1 cellular context compared by ENCODE assay signal in the genomic region with DNA sequence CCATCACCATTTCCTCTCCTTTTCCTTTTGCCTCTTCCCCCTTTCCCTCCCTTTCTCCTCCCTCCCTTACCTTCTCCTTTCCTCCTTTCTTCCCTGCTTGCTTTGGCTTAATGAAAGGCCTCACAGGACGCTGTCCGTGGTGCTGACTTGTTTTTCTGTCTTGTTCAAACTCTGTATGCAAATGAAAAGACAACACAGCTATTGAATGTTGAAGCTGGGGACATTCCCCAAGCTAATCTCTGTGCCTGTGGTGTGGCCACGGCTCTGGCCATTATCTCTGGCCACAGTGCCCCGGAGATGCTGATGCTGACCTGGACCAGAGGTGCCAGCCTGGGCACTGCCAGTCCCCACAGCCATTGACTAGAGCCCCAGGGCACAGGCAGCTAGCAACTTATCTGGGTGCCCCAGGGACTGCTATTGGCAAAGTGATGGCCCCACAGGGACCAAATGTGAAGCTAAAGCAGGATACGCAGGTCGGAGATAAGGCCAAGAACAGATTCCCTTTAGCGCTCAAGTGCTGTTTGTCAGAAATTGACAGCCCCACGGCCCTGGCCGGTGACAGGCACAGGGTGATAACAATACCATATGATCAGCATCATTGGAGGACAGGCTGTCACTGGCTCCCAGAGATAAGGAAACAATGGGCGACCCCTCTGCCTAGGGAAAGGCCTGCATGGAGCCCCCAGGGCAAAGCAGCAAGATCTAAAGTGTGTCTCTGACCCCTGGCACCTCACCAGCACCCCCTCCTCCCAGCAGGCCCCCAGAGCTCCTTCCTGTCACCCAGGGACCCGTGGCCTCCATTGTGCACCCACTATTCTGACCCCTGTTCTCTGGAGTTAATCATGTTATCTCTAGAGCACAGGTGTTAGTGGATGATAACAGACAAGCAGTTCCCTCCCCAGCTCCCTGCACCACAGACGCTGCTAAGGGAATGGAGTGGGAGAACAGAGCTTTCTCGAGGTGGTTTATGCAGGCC.
TF ChIP-seq lines count a peak whose summit lies in the region.

No MANE protein-coding gene starts in this region.

TF ChIP-seq in HepG2, 621 proteins besides CTCF, POLR2A, EP300 and RAD21 (continued from another document and continues in another):
- TF ChIP-seq, protein P1, sequence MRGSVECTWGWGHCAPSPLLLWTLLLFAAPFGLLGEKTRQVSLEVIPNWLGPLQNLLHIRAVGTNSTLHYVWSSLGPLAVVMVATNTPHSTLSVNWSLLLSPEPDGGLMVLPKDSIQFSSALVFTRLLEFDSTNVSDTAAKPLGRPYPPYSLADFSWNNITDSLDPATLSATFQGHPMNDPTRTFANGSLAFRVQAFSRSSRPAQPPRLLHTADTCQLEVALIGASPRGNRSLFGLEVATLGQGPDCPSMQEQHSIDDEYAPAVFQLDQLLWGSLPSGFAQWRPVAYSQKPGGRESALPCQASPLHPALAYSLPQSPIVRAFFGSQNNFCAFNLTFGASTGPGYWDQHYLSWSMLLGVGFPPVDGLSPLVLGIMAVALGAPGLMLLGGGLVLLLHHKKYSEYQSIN (CRISPR knock-in tag; IDR thresholded peaks at IDR 0.05; ENCODE audit: borderline replicate concordance) = no peak
- TF ChIP-seq ZNF530 (CRISPR knock-in tag; IDR thresholded peaks at IDR 0.05; ENCODE audit: low read depth) = no peak
- TF ChIP-seq POLR2AphosphoS2 (IDR thresholded peaks at IDR 0.05; ENCODE audit: low read depth, low read length) = no peak
- peak; percentile 99 for TF ChIP-seq MIXL1 (CRISPR knock-in tag; IDR thresholded peaks at IDR 0.05)
- no peak; the same call in 1 of the 2 replicates for TF ChIP-seq ZNF225 (CRISPR knock-in tag; IDR thresholded peaks at IDR 0.05)
- TF ChIP-seq, protein P2, sequence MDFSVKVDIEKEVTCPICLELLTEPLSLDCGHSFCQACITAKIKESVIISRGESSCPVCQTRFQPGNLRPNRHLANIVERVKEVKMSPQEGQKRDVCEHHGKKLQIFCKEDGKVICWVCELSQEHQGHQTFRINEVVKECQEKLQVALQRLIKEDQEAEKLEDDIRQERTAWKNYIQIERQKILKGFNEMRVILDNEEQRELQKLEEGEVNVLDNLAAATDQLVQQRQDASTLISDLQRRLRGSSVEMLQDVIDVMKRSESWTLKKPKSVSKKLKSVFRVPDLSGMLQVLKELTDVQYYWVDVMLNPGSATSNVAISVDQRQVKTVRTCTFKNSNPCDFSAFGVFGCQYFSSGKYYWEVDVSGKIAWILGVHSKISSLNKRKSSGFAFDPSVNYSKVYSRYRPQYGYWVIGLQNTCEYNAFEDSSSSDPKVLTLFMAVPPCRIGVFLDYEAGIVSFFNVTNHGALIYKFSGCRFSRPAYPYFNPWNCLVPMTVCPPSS (IDR thresholded peaks at IDR 0.05) = no peak
- peak; percentile 50; the same call in 1 of the 2 replicates for TF ChIP-seq ZNF891 (CRISPR knock-in tag; IDR thresholded peaks at IDR 0.05)
- 0 out of 2 replicates have a peak, but pooled peaks have one; percentile 25 for TF ChIP-seq ZNF501 (CRISPR knock-in tag; IDR thresholded peaks at IDR 0.05)
- no peak for TF ChIP-seq ZNF333 (CRISPR knock-in tag; IDR thresholded peaks at IDR 0.05; ENCODE audit: borderline replicate concordance)
- no peak for TF ChIP-seq ZNF280B (CRISPR knock-in tag; IDR thresholded peaks at IDR 0.05; ENCODE audit: borderline replicate concordance)
- TF ChIP-seq ARNTL (CRISPR knock-in tag; IDR thresholded peaks at IDR 0.05) = peak; percentile 75; the same call in 1 of the 2 replicates
- no peak for TF ChIP-seq ZFP36 (IDR thresholded peaks at IDR 0.05; ENCODE audit: borderline replicate concordance, low read depth, low read length, partially characterized antibody)
- peak; percentile 49; the same call in 1 of the 2 replicates for TF ChIP-seq ONECUT2 (CRISPR knock-in tag; IDR thresholded peaks at IDR 0.05)
- TF ChIP-seq JUNB (CRISPR knock-in tag; IDR thresholded peaks at IDR 0.05; ENCODE audit: borderline replicate concordance) = peak; percentile 80; the same call in 1 of the 2 replicates
- no peak for TF ChIP-seq ELF4 (CRISPR knock-in tag; IDR thresholded peaks at IDR 0.05; ENCODE audit: borderline replicate concordance)
- no peak for TF ChIP-seq CEBPZ (IDR thresholded peaks at IDR 0.05; ENCODE audit: low read length)
- TF ChIP-seq LCORL (IDR thresholded peaks at IDR 0.05) = no peak
- TF ChIP-seq LCORL (CRISPR knock-in tag; IDR thresholded peaks at IDR 0.05) = no peak
- no peak for TF ChIP-seq ZNF292 (CRISPR knock-in tag; IDR thresholded peaks at IDR 0.05; ENCODE audit: borderline replicate concordance, low read depth)
- no peak for TF ChIP-seq SP2 (CRISPR knock-in tag; IDR thresholded peaks at IDR 0.05)
- no peak for TF ChIP-seq NFYB (CRISPR knock-in tag; IDR thresholded peaks at IDR 0.05)
- TF ChIP-seq SUZ12 (IDR thresholded peaks at IDR 0.05; ENCODE audit: low read depth, low read length) = no peak
- TF ChIP-seq ZNF12 (CRISPR knock-in tag; IDR thresholded peaks at IDR 0.05) = peak; percentile 89
- TF ChIP-seq NFIB (CRISPR knock-in tag; IDR thresholded peaks at IDR 0.05; ENCODE audit: borderline replicate concordance) = no peak
- TF ChIP-seq ZNF260 (CRISPR knock-in tag; IDR thresholded peaks at IDR 0.05; ENCODE audit: borderline replicate concordance, low read depth) = no peak
- TF ChIP-seq RNF219 (CRISPR knock-in tag; IDR thresholded peaks at IDR 0.05) = no peak
- 0 out of 2 replicates have a peak, but pooled peaks have one; percentile 72 for TF ChIP-seq ZKSCAN8 (CRISPR knock-in tag; IDR thresholded peaks at IDR 0.05; ENCODE audit: borderline replicate concordance)
- TF ChIP-seq RCOR2 (CRISPR knock-in tag; IDR thresholded peaks at IDR 0.05) = no peak
- TF ChIP-seq SNAI1 (CRISPR knock-in tag; IDR thresholded peaks at IDR 0.05; ENCODE audit: borderline replicate concordance) = no peak
- peak; percentile 89 for TF ChIP-seq SIX4 (CRISPR knock-in tag; IDR thresholded peaks at IDR 0.05)
- no peak for TF ChIP-seq ATF7 (IDR thresholded peaks at IDR 0.05)
- no peak for TF ChIP-seq ATF7 (CRISPR knock-in tag; IDR thresholded peaks at IDR 0.05)
- no peak for TF ChIP-seq ZNF670 (CRISPR knock-in tag; IDR thresholded peaks at IDR 0.05; ENCODE audit: borderline replicate concordance)
- no peak for TF ChIP-seq KDM1A (CRISPR knock-in tag; IDR thresholded peaks at IDR 0.05)
- TF ChIP-seq ZEB1 (IDR thresholded peaks at IDR 0.05; ENCODE audit: insufficient replicate concordance, low read depth) = no peak
- TF ChIP-seq, protein P3, sequence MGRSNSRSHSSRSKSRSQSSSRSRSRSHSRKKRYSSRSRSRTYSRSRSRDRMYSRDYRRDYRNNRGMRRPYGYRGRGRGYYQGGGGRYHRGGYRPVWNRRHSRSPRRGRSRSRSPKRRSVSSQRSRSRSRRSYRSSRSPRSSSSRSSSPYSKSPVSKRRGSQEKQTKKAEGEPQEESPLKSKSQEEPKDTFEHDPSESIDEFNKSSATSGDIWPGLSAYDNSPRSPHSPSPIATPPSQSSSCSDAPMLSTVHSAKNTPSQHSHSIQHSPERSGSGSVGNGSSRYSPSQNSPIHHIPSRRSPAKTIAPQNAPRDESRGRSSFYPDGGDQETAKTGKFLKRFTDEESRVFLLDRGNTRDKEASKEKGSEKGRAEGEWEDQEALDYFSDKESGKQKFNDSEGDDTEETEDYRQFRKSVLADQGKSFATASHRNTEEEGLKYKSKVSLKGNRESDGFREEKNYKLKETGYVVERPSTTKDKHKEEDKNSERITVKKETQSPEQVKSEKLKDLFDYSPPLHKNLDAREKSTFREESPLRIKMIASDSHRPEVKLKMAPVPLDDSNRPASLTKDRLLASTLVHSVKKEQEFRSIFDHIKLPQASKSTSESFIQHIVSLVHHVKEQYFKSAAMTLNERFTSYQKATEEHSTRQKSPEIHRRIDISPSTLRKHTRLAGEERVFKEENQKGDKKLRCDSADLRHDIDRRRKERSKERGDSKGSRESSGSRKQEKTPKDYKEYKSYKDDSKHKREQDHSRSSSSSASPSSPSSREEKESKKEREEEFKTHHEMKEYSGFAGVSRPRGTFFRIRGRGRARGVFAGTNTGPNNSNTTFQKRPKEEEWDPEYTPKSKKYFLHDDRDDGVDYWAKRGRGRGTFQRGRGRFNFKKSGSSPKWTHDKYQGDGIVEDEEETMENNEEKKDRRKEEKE (IDR thresholded peaks at IDR 0.05) = no peak
- 0 out of 2 replicates have a peak, but pooled peaks have one; percentile 37 for TF ChIP-seq KDM6A (CRISPR knock-in tag; IDR thresholded peaks at IDR 0.05; ENCODE audit: low read depth)
- TF ChIP-seq ZUFSP (CRISPR knock-in tag; IDR thresholded peaks at IDR 0.05; ENCODE audit: borderline replicate concordance) = no peak
- TF ChIP-seq ERF (CRISPR knock-in tag; IDR thresholded peaks at IDR 0.05) = peak; percentile 97
- TF ChIP-seq ZFP62 (CRISPR knock-in tag; IDR thresholded peaks at IDR 0.05) = no peak
- no peak for TF ChIP-seq PTBP1 (IDR thresholded peaks at IDR 0.05; ENCODE audit: low read depth, low read length, poor library complexity, severe bottlenecking)
- TF ChIP-seq HMG20A (CRISPR knock-in tag; IDR thresholded peaks at IDR 0.05; ENCODE audit: borderline replicate concordance) = peak; percentile 55; the same call in 1 of the 2 replicates
- TF ChIP-seq, protein P4, sequence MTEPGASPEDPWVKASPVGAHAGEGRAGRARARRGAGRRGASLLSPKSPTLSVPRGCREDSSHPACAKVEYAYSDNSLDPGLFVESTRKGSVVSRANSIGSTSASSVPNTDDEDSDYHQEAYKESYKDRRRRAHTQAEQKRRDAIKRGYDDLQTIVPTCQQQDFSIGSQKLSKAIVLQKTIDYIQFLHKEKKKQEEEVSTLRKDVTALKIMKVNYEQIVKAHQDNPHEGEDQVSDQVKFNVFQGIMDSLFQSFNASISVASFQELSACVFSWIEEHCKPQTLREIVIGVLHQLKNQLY (CRISPR knock-in tag; IDR thresholded peaks at IDR 0.05) = peak; percentile 59; the same call in 1 of the 2 replicates
- no peak for TF ChIP-seq ZNF253 (CRISPR knock-in tag; IDR thresholded peaks at IDR 0.05; ENCODE audit: borderline replicate concordance)
- TF ChIP-seq NAIF1 (CRISPR knock-in tag; IDR thresholded peaks at IDR 0.05; ENCODE audit: borderline replicate concordance) = no peak; the same call in 1 of the 2 replicates
